ENCODE assay signal across 14 cellular contexts in genomic region chr12:15208140-15208539, GRCh38. TPM values are rescaled to one million over a fixed set of nuclear protein-coding genes. Genes with fewer than 3 reads are reported as not detected.
DNase-seq lines count a peak whose midpoint lies in the region; ATAC-seq and TF ChIP-seq lines count a peak whose summit lies in the region.
"Had no signal": no experiment of that assay in that cellular context is flagged by ENCODE, and none has a peak within 500 bp of the region (broad histone marks: within the 10 kb centered on the region; RNA-seq: fewer than 3 reads in every experiment).

No MANE protein-coding gene starts in this region.

- BruUV-seq in MCF 10A (replicated peaks; lab: Mats Ljungman, UMichigan), result no TSS peak

- intact Hi-C loops in MCF 10A (cut with micrococcal nuclease), result no loop called here
- intact Hi-C loops in gastrocnemius medialis (cut with DNase I; ENCODE audit: low total_unique reads), result no loop called here
- intact Hi-C loops in CD4-positive, alpha-beta T cell (cut with DNase I, micrococcal nuclease), result no loop called here

- CTCF ChIA-PET in MCF 10A (lab: Yijun Ruan, JAX), result interaction anchor here (0.5 to 1.7 kb wide), 11 partner anchors 12 to 836 kb away, joined by 3 to 8 read pairs (median 4); no protein-coding TSS in a partner anchor
- CTCF ChIA-PET in activated CD4-positive, alpha-beta memory T cell treated with anti-CD3 and anti-CD28 coated beads, Interleukin-2, amount 10 ng/mL, durations not matched to agents 7 days and 5 days (lab: Charles Lee), result interaction anchor here (0.6 kb wide), 1 partner anchor 357 kb away, joined by 4 read pairs; no protein-coding TSS in a partner anchor
- CTCF ChIA-PET in CD4-positive, alpha-beta T cell (lab: Charles Lee), result interaction anchor here (3.3 kb wide), 1 partner anchor 13 kb away, joined by 11 read pairs; the partner anchor contains the start of gene RERG

- H3K4me3 ChIP-seq in GM23338 (no peak overlapping the region), right atrium auricular region (no peak overlapping the region), gastrocnemius medialis (no peak overlapping the region)
- H3K4me3 ChIP-seq: body of pancreas, MG63 had no signal

- H3K36me3 ChIP-seq in GM23338 (ENCODE audit: insufficient read depth) (no peaks in the 10 kb centered on the region), right atrium auricular region (no peaks in the 10 kb centered on the region), gastrocnemius medialis (no peaks in the 10 kb centered on the region)
- H3K36me3 ChIP-seq: MG63 had no signal

- H3K27ac Mint-ChIP-seq in GM23338, result no peak overlapping the region
- H3K27ac Mint-ChIP-seq in MCF 10A (ENCODE audit: low read depth, unreplicated experiment), result peak overlapping the region; percentile 81
- H3K27ac Mint-ChIP-seq in activated CD4-positive, alpha-beta memory T cell treated with anti-CD3 and anti-CD28 coated beads, Interleukin-2, amount 10 ng/mL, durations not matched to agents 7 days and 5 days, result no peak overlapping the region
- H3K27ac Mint-ChIP-seq in CD4-positive, alpha-beta T cell, result no peak overlapping the region
- H3K27ac Mint-ChIP-seq: natural killer cell treated with Interleukin-12 subunit alpha and Interleukin-12 subunit beta and Interleukin-15 and Interleukin-18, amount 100 ng/mL, for 72 hours had no signal

- H3K36me3 Mint-ChIP-seq in GM23338 (ENCODE audit: low read depth), result no peaks in the 10 kb centered on the region
- peaks cover 13% of the 10 kb centered on the region for H3K36me3 Mint-ChIP-seq in MCF 10A (ENCODE audit: insufficient read depth, unreplicated experiment)
- H3K36me3 Mint-ChIP-seq in activated CD4-positive, alpha-beta memory T cell treated with anti-CD3 and anti-CD28 coated beads, Interleukin-2, amount 10 ng/mL, durations not matched to agents 7 days and 5 days (ENCODE audit: low read depth), result no peaks in the 10 kb centered on the region
- H3K36me3 Mint-ChIP-seq in CD4-positive, alpha-beta T cell (ENCODE audit: low read depth), result no peaks in the 10 kb centered on the region
- H3K36me3 Mint-ChIP-seq: natural killer cell treated with Interleukin-12 subunit alpha and Interleukin-12 subunit beta and Interleukin-15 and Interleukin-18, amount 100 ng/mL, for 72 hours had no signal

- no peaks in the 10 kb centered on the region for H4K20me1 ChIP-seq in GM23338 (replicated peaks; ENCODE audit: insufficient read depth)

- peak; percentile 17 for DNase-seq in GM23338 (ENCODE audit: low spot score)
- DNase-seq in MCF 10A (ENCODE audit: unreplicated experiment), result peak; percentile 72
- DNase-seq in right atrium auricular region (ENCODE audit: low spot score), result no peak
- DNase-seq in gastrocnemius medialis, result no peak
- DNase-seq in activated CD4-positive, alpha-beta memory T cell treated with anti-CD3 and anti-CD28 coated beads, Interleukin-2, amount 10 ng/mL, durations not matched to agents 7 days and 5 days, result no peak
- DNase-seq in NCI-H1105 (lab: John Stamatoyannopoulos, UW), result no peak
- DNase-seq in CD4-positive, alpha-beta T cell, result no peak
- DNase-seq in caudate nucleus (lab: John Stamatoyannopoulos, UW), result no peak
- DNase-seq: body of pancreas; MG63; NCI-H69; stimulated activated CD4-positive, alpha-beta T cell treated with anti-CD3 and anti-CD28 coated beads, Interleukin-4, amount 100 ng/mL, for 24 hours; substantia nigra had no signal

- H3F3A ChIP-seq in GM23338 (replicated peaks; ENCODE audit: low read depth), result no peaks in the 10 kb centered on the region

- TF ChIP-seq CTCF in GM23338 (conservative IDR thresholded peaks at IDR 0.05; ENCODE audit: low read depth in 2 of 2), result peak; percentile 22 to 32; a peak in 2 of 4 replicates
- peak; percentile 35 for TF ChIP-seq CTCF in MCF 10A (IDR thresholded peaks at IDR 0.05; ENCODE audit: unreplicated experiment)
- TF ChIP-seq CTCF in right atrium auricular region (IDR thresholded peaks at IDR 0.05), result peak in 1 of 2 donors; percentile 37
- peak in 3 of 5 experiments; percentile 32 to 50 (median 40) for TF ChIP-seq CTCF in gastrocnemius medialis (IDR thresholded peaks at IDR 0.05 in 4 of 5, conservative IDR thresholded peaks at IDR 0.05 in 1 of 5)
- TF ChIP-seq CTCF in CD4-positive, alpha-beta T cell (IDR thresholded peaks at IDR 0.05), result no peak

- H3K27me3 ChIP-seq in GM23338 (ENCODE audit: insufficient read depth), result no peaks in the 10 kb centered on the region
- H3K27me3 ChIP-seq in right atrium auricular region, result no peaks in the 10 kb centered on the region
- no peaks in the 10 kb centered on the region for H3K27me3 ChIP-seq in gastrocnemius medialis
- peaks cover 10% of the 10 kb centered on the region for H3K27me3 ChIP-seq in CD4-positive, alpha-beta T cell (ENCODE audit: control insufficient read depth, insufficient read depth, low read length)
- H3K27me3 ChIP-seq: body of pancreas, MG63 had no signal

- POLR2A ChIA-PET in MCF 10A (lab: Yijun Ruan, JAX), result interaction anchor here (0.6 to 1.4 kb wide), 9 partner anchors 9 to 384 kb away, joined by 3 to 6 read pairs (median 4); no protein-coding TSS in a partner anchor
- POLR2A ChIA-PET in activated CD4-positive, alpha-beta memory T cell treated with anti-CD3 and anti-CD28 coated beads, Interleukin-2, amount 10 ng/mL, durations not matched to agents 7 days and 5 days (lab: Charles Lee), result no interaction called here
- POLR2A ChIA-PET in CD4-positive, alpha-beta T cell (lab: Charles Lee), result interaction anchor here (1.2 kb wide), 1 partner anchor 11 kb away, joined by 5 read pairs; no protein-coding TSS in a partner anchor

- H3K27me3 Mint-ChIP-seq in GM23338 (ENCODE audit: insufficient read depth, low read depth, poor library complexity), result no peaks in the 10 kb centered on the region
- H3K27me3 Mint-ChIP-seq in MCF 10A (ENCODE audit: insufficient read depth, unreplicated experiment), result no peaks in the 10 kb centered on the region
- peaks cover 12% of the 10 kb centered on the region for H3K27me3 Mint-ChIP-seq in activated CD4-positive, alpha-beta memory T cell treated with anti-CD3 and anti-CD28 coated beads, Interleukin-2, amount 10 ng/mL, durations not matched to agents 7 days and 5 days
- H3K27me3 Mint-ChIP-seq in CD4-positive, alpha-beta T cell, result peaks cover 28% of the 10 kb centered on the region

- H3K79me2 ChIP-seq in GM23338 (replicated peaks; ENCODE audit: insufficient read depth), result no peaks in the 10 kb centered on the region

- ATAC-seq in GM23338, result no peak
- peak in 1 of 2 donors; percentile 52 for ATAC-seq in gastrocnemius medialis
- ATAC-seq in CD4-positive, alpha-beta T cell (ENCODE audit: poor library complexity), result no peak
- ATAC-seq: body of pancreas; natural killer cell treated with Interleukin-12 subunit alpha and Interleukin-12 subunit beta and Interleukin-15 and Interleukin-18, amount 100 ng/mL, for 72 hours had no signal

- no peaks in the 10 kb centered on the region for H3K9me3 Mint-ChIP-seq in GM23338
- H3K9me3 Mint-ChIP-seq in MCF 10A (ENCODE audit: unreplicated experiment), result no peaks in the 10 kb centered on the region
- no peaks in the 10 kb centered on the region for H3K9me3 Mint-ChIP-seq in activated CD4-positive, alpha-beta memory T cell treated with anti-CD3 and anti-CD28 coated beads, Interleukin-2, amount 10 ng/mL, durations not matched to agents 7 days and 5 days
- no peaks in the 10 kb centered on the region for H3K9me3 Mint-ChIP-seq in CD4-positive, alpha-beta T cell
- H3K9me3 Mint-ChIP-seq: natural killer cell treated with Interleukin-12 subunit alpha and Interleukin-12 subunit beta and Interleukin-15 and Interleukin-18, amount 100 ng/mL, for 72 hours had no signal

- H3K27ac ChIP-seq in GM23338 (ENCODE audit: low read depth), result no peak overlapping the region
- peak overlapping the region; percentile 77 to 81 for H3K27ac ChIP-seq in right atrium auricular region
- H3K27ac ChIP-seq in gastrocnemius medialis, result peak overlapping the region; percentile 63 to 68 (median 65)
- H3K27ac ChIP-seq in CD4-positive, alpha-beta T cell (ENCODE audit: low read depth, low read length), result no peak overlapping the region
- no peak overlapping the region for H3K27ac ChIP-seq in caudate nucleus (ENCODE audit: low read depth, low read length)

- H3K9me3 ChIP-seq in right atrium auricular region (no peaks in the 10 kb centered on the region), gastrocnemius medialis (no peaks in the 10 kb centered on the region)
- H3K9me3 ChIP-seq in CD4-positive, alpha-beta T cell (ENCODE audit: control insufficient read depth, low read length), result no peaks in the 10 kb centered on the region
- H3K9me3 ChIP-seq: body of pancreas, MG63 had no signal

- H2AFZ ChIP-seq in GM23338, result no peak overlapping the region

- H3K4me1 Mint-ChIP-seq in GM23338, result peaks cover 23% of the 10 kb centered on the region; the same call in 2 of the 3 replicates
- H3K4me1 Mint-ChIP-seq in MCF 10A (ENCODE audit: insufficient read depth, unreplicated experiment), result peaks cover 31% of the 10 kb centered on the region
- no peaks in the 10 kb centered on the region for H3K4me1 Mint-ChIP-seq in activated CD4-positive, alpha-beta memory T cell treated with anti-CD3 and anti-CD28 coated beads, Interleukin-2, amount 10 ng/mL, durations not matched to agents 7 days and 5 days
- no peaks in the 10 kb centered on the region for H3K4me1 Mint-ChIP-seq in CD4-positive, alpha-beta T cell (ENCODE audit: low read depth)

- in situ Hi-C loops in gastrocnemius medialis (cut with MboI; ENCODE audit: low sequenced_read_pairs in 4 of 4), result loop anchor here in 1 of 4 donors (5.0 kb wide), 1 partner anchor 56 kb away; no protein-coding TSS in a partner anchor

- H3K9me2 ChIP-seq in GM23338 (ENCODE audit: insufficient read depth), result no peaks in the 10 kb centered on the region

- H3K4me1 ChIP-seq in GM23338 (ENCODE audit: insufficient read depth), result peaks cover 18% of the 10 kb centered on the region; the same call in 1 of the 2 replicates
- peaks cover 0 to 14% of the 10 kb centered on the region in 2 donors for H3K4me1 ChIP-seq in right atrium auricular region
- H3K4me1 ChIP-seq in gastrocnemius medialis, result peaks cover 8 to 26% of the 10 kb centered on the region in 2 donors
- H3K4me1 ChIP-seq: body of pancreas had no signal

- TF ChIP-seq POLR2A in gastrocnemius medialis (IDR thresholded peaks at IDR 0.05), result no peak

- no peak overlapping the region for H3K4me2 ChIP-seq in GM23338

- H3K4me3 Mint-ChIP-seq in GM23338 (no peak overlapping the region), MCF 10A (ENCODE audit: unreplicated experiment) (no peak overlapping the region)
- no peak overlapping the region for H3K4me3 Mint-ChIP-seq in activated CD4-positive, alpha-beta memory T cell treated with anti-CD3 and anti-CD28 coated beads, Interleukin-2, amount 10 ng/mL, durations not matched to agents 7 days and 5 days
- H3K4me3 Mint-ChIP-seq in CD4-positive, alpha-beta T cell, result no peak overlapping the region
- H3K4me3 Mint-ChIP-seq: natural killer cell treated with Interleukin-12 subunit alpha and Interleukin-12 subunit beta and Interleukin-15 and Interleukin-18, amount 100 ng/mL, for 72 hours had no signal

RNA-seq across cellular contexts. Expression of gene RERG, which starts 13.1 kb away (rescaled TPM):
- 1.5 and 3.5 TPM in 2 replicates for total RNA-seq in GM23338 (2014; rRNA removed; shearing (Covaris generic))
- polyA plus RNA-seq in GM23338 (2016; fragmentation: Nextera tagmentation; extraction: Ambion mirVana), result 0.99 and 1.1 TPM in 2 replicates
- total RNA-seq in MCF 10A (2022), result 7.6 and 16.5 TPM in 2 replicates
- total RNA-seq in right atrium auricular region, result 10 to 100 TPM in 1 of 2 donors, 1 to 10 TPM in 1; 9.9 to 12.4 TPM
- 1 to 10 TPM; 4.3 to 6.5 (median 5.8) TPM for total RNA-seq in gastrocnemius medialis
- not detected for total RNA-seq in activated CD4-positive, alpha-beta memory T cell treated with anti-CD3 and anti-CD28 coated beads, Interleukin-2, amount 10 ng/mL, durations not matched to agents 7 days and 5 days
- not detected for total RNA-seq in CD4-positive, alpha-beta T cell
- total RNA-seq: natural killer cell treated with Interleukin-12 subunit alpha and Interleukin-12 subunit beta and Interleukin-15 and Interleukin-18, amount 100 ng/mL, for 72 hours had no signal

Comparison
In these comparisons a context has a peak if more than half of its experiments do, and no peak if none do; other contexts are left out.
1. DNase-seq: peak in GM23338 (single experiment) and MCF 10A (single experiment); none in right atrium auricular region (single experiment), gastrocnemius medialis (0 of 2), activated CD4-positive, alpha-beta memory T cell treated with anti-CD3 and anti-CD28 coated beads, Interleukin-2, amount 10 ng/mL, durations not matched to agents 7 days and 5 days (single experiment), NCI-H1105 (single experiment), CD4-positive, alpha-beta T cell (0 of 10) and caudate nucleus (0 of 61).
2. H3K27ac ChIP-seq: peak in right atrium auricular region (2 of 2) and gastrocnemius medialis (4 of 4); none in GM23338 (single experiment), CD4-positive, alpha-beta T cell (single experiment) and caudate nucleus (single experiment).